In genomic region chr7:128003179-128003578, GRCh38 we compare ENCODE assay signal across 13 cellular contexts. TPM values are rescaled to one million over a fixed set of nuclear protein-coding genes. Genes with fewer than 3 reads are reported as not detected.
A peak's percentile ranks its signal among the peaks of the same experiment; 100 is the strongest.
DNase-seq lines count a peak whose midpoint lies in the region; ATAC-seq and TF ChIP-seq lines count a peak whose summit lies in the region.
"Had no signal": no experiment of that assay in that cellular context is flagged by ENCODE, and none has a peak within 500 bp of the region (broad histone marks: within the 10 kb centered on the region; RNA-seq: fewer than 3 reads in every experiment).

No MANE protein-coding gene starts in this region.

- intact Hi-C loops in psoas muscle (cut with DNase I): no loop called here

- H3K27me3 ChIP-seq in neutrophil (no peaks in the 10 kb centered on the region), psoas muscle (ENCODE audit: insufficient read depth in 3 of 3, low read length in 2 of 3) (no peaks in the 10 kb centered on the region), tibial nerve (no peaks in the 10 kb centered on the region)
- H3K27me3 ChIP-seq: right atrium auricular region had no signal

- no peak for DNase-seq in NOMO-1 treated with DMSO at 0.1 percent for 48 hours (lab: John Stamatoyannopoulos, UW; ENCODE audit: unreplicated experiment)
- DNase-seq in psoas muscle: no peak
- no peak for DNase-seq in tibial nerve (ENCODE audit: low spot score in 2 of 2)
- DNase-seq: activated effector memory CD4-positive, alpha-beta T cell treated with Interleukin-2 at 50 U/mL for 16 hours; DMS53; mesenchymal stem cell; NCI-H2107 had no signal

- H3K27ac ChIP-seq in neutrophil: peak overlapping the region; percentile 92
- H3K27ac ChIP-seq in psoas muscle: no peak overlapping the region
- no peak overlapping the region for H3K27ac ChIP-seq in tibial nerve
- H3K27ac ChIP-seq: right atrium auricular region, RWPE1 had no signal

- no peak for TF ChIP-seq EP300 in tibial nerve (IDR thresholded peaks at IDR 0.05)

- H3K9me3 ChIP-seq in neutrophil: no peaks in the 10 kb centered on the region
- no peaks in the 10 kb centered on the region for H3K9me3 ChIP-seq in psoas muscle
- no peaks in the 10 kb centered on the region for H3K9me3 ChIP-seq in tibial nerve
- H3K9me3 ChIP-seq: right atrium auricular region had no signal

- H3K36me3 ChIP-seq in neutrophil: peaks cover 50% of the 10 kb centered on the region
- no peaks in the 10 kb centered on the region for H3K36me3 ChIP-seq in psoas muscle (ENCODE audit: insufficient read depth in 1 of 2, low read depth in 1 of 2)
- H3K36me3 ChIP-seq in tibial nerve: peaks cover 0 to 13% (median 0%) of the 10 kb centered on the region in 3 donors
- H3K36me3 ChIP-seq: right atrium auricular region had no signal

- no peak for TF ChIP-seq POLR2A in tibial nerve (IDR thresholded peaks at IDR 0.05)

- peak; percentile 53 for ATAC-seq in GM19328 (IDR thresholded peaks at IDR 0.05; ENCODE audit: unreplicated experiment)
- ATAC-seq in HG02623 (IDR thresholded peaks at IDR 0.05; ENCODE audit: unreplicated experiment): peak; percentile 64
- ATAC-seq in HG03520 (IDR thresholded peaks at IDR 0.05; ENCODE audit: unreplicated experiment): peak; percentile 49
- ATAC-seq in psoas muscle: no peak

- peak overlapping the region in 1 of 2 experiments; percentile 42 for H3K4me3 ChIP-seq in neutrophil (ENCODE audit: low read depth in 1 of 2, low read length in 1 of 2)
- H3K4me3 ChIP-seq in psoas muscle: no peak overlapping the region
- H3K4me3 ChIP-seq in tibial nerve: no peak overlapping the region
- H3K4me3 ChIP-seq: right atrium auricular region had no signal

- WGBS in psoas muscle, 3 donors: 73 to 79% (median 75%) methylated on average over 3 of the region's 3 CpGs
- 77 to 79% methylated on average over 3 of the region's 3 CpGs for WGBS in tibial nerve, 2 donors

- H3K4me1 ChIP-seq in neutrophil (ENCODE audit: control insufficient read depth in 1 of 2, insufficient read depth in 1 of 2, low read depth in 1 of 2, low read length in 1 of 2) (peaks cover 56 to 74% of the 10 kb centered on the region in 2 experiments), psoas muscle (no peaks in the 10 kb centered on the region), tibial nerve (peaks cover 0 to 56% (median 6%) of the 10 kb centered on the region in 4 donors)

- TF ChIP-seq CTCF in neutrophil (IDR thresholded peaks at IDR 0.05) (no peak), psoas muscle (IDR thresholded peaks at IDR 0.05) (no peak), tibial nerve (IDR thresholded peaks at IDR 0.05) (no peak)

RNA-seq across cellular contexts. Expression of gene LRRC4, which starts 28.1 kb away (rescaled TPM):
- total RNA-seq in psoas muscle: 1 to 10 TPM; 2.7 to 5.0 (median 3.1) TPM
- 1 to 10 TPM in 1 of 3 donors, under 1 TPM in 2; 0.39 to 1.2 (median 0.61) TPM for polyA plus RNA-seq in psoas muscle
- total RNA-seq in tibial nerve: 1 to 10 TPM; 2.2 to 2.4 (median 2.3) TPM

Comparison
In these comparisons a context has a peak if more than half of its experiments do, and no peak if none do; other contexts are left out.
1. ATAC-seq: peak in GM19328 (single experiment), HG02623 (single experiment) and HG03520 (single experiment); none in psoas muscle (0 of 4).